Comparison of ENCODE assay signal across 25 cellular contexts in genomic region chr6:105890521-105891244, GRCh38.
DNase-seq lines count a peak whose midpoint lies in the region; ATAC-seq, FAIRE-seq and TF ChIP-seq lines count a peak whose summit lies in the region.
"Had no signal": no experiment of that assay in that cellular context is flagged by ENCODE, and none has a peak within 500 bp of the region (broad histone marks: within the 10 kb centered on the region; RNA-seq: fewer than 3 reads in every experiment).

No MANE protein-coding gene starts in this region.

- 54% methylated on average over 4 of the region's 4 CpGs for WGBS in A549 (ENCODE audit: missing lambda C conversion rate)
- WGBS in GM23248 (ENCODE audit: low coverage in 1 of 2, low lambda C conversion rate in 2 of 2, missing lambda C conversion rate in 2 of 2), 2 experiments, result 61 to 66% methylated on average over 4 of the region's 4 CpGs

- no peak overlapping the region for H3K27ac Mint-ChIP-seq in T-cell
- H3K27ac Mint-ChIP-seq: activated CD8-positive, alpha-beta memory T cell treated with anti-CD3 and anti-CD28 coated beads, Interleukin-2, amount 10 ng/mL, durations not matched to agents 7 days and 5 days; activated T-cell treated with anti-CD3 and anti-CD28 coated beads, Interleukin-2, amount 50 U/mL, for 72 hours had no signal

- intact Hi-C loops in PC-3 (cut with micrococcal nuclease), result no loop called here
- intact Hi-C loops in left ventricle myocardium inferior (cut with micrococcal nuclease), result no loop called here

- TF ChIP-seq EP300 in A549 (IDR thresholded peaks at IDR 0.05), result no peak

- H3K9me3 Mint-ChIP-seq in T-cell, result peaks cover 0 to 3% (median 0%) of the 10 kb centered on the region in 3 donors

- in situ Hi-C loops in GM23248 (cut with MboI), result no loop called here

- H2AFZ ChIP-seq in GM23248 (no peak overlapping the region), PC-3 (ENCODE audit: low read length) (no peak overlapping the region)

- FAIRE-seq in A549 (lab: Jason Lieb, UNC), result no peak
- FAIRE-seq: GM12892, pancreas had no signal

- H3K79me2 ChIP-seq in GM23248 (ENCODE audit: insufficient read depth), result no peaks in the 10 kb centered on the region
- no peaks in the 10 kb centered on the region for H3K79me2 ChIP-seq in PC-3 (ENCODE audit: low read length)

- TF ChIP-seq CTCF in A549 (IDR thresholded peaks at IDR 0.05) (no peak), PC-3 (conservative IDR thresholded peaks at IDR 0.05; ENCODE audit: low read depth, low read length) (no peak), left ventricle myocardium inferior (IDR thresholded peaks at IDR 0.05; ENCODE audit: borderline replicate concordance) (no peak)

- H3K36me3 ChIP-seq in GM23248 (ENCODE audit: low read depth) (no peaks in the 10 kb centered on the region), PC-3 (ENCODE audit: low read depth, low read length) (no peaks in the 10 kb centered on the region), left ventricle myocardium inferior (no peaks in the 10 kb centered on the region)
- H3K36me3 ChIP-seq: brain microvascular endothelial cell, pancreas, tibial artery had no signal

- H3K4me1 ChIP-seq in A549, result no peaks in the 10 kb centered on the region; the same call in 2 of the 3 replicates
- peaks cover 8% of the 10 kb centered on the region; the same call in 1 of the 2 replicates for H3K4me1 ChIP-seq in GM23248 (ENCODE audit: insufficient read depth)
- H3K4me1 ChIP-seq in PC-3 (ENCODE audit: insufficient read depth, low read length), result peaks cover 4% of the 10 kb centered on the region; the same call in 1 of the 2 replicates
- H3K4me1 ChIP-seq in left ventricle myocardium inferior, result peaks cover 8% of the 10 kb centered on the region
- H3K4me1 ChIP-seq: tibial artery had no signal

- DNase-seq in A549 (ENCODE audit: low read depth in 1 of 2, low spot score in 1 of 2) (no peak), GM23248 (peak; percentile 21), PC-3 (peak; percentile 53), epithelial cell of prostate (ENCODE audit: low read depth, low spot score) (no peak), T-cell (no peak), left ventricle myocardium inferior (no peak)
- no peak for DNase-seq in activated naive CD4-positive, alpha-beta T cell treated with Interleukin-2 at 50 U/mL for 16 hours
- DNase-seq: activated CD8-positive, alpha-beta memory T cell treated with anti-CD3 and anti-CD28 coated beads, Interleukin-2, amount 10 ng/mL, durations not matched to agents 7 days and 5 days; activated naive CD4-positive, alpha-beta T cell; activated T-cell treated with anti-CD3 and anti-CD28 coated beads, Interleukin-2, amount 50 U/mL, for 72 hours; brain microvascular endothelial cell; C1 segment of cervical spinal cord; head of caudate nucleus; NCI-H1105 treated with DMSO at 0.1 percent for 48 hours; NCI-H2029; NCI-H2227 treated with DMSO at 0.1 percent for 48 hours; NCI-H82; OCI-M1; pancreas; SIG-M5; stimulated activated CD4-positive, alpha-beta T cell treated with anti-CD3 and anti-CD28 coated beads, Interleukin-1b, Interleukin-23, amount 100 ng/mL, for 48 hours; T-helper 9 cell; tibial artery had no signal

- CTCF ChIA-PET in A549 (lab: Yijun Ruan, JAX), result interaction anchor here (0.6 kb wide), 1 partner anchor 118 kb away, joined by 3 read pairs; no protein-coding TSS in a partner anchor
- CTCF ChIA-PET in PC-3 (lab: Charles Lee), result interaction anchor here (0.5 kb wide), 1 partner anchor 30 kb away, joined by 3 read pairs; no protein-coding TSS in a partner anchor
- CTCF ChIA-PET in T-cell (lab: Charles Lee), result interaction anchor here in 1 of 2 donors (0.7 kb wide), 1 partner anchor 136 kb away, joined by 3 read pairs; no protein-coding TSS in a partner anchor

- peaks cover 20% of the 10 kb centered on the region; the same call in 2 of the 3 replicates for H3K9me3 ChIP-seq in A549
- no peaks in the 10 kb centered on the region for H3K9me3 ChIP-seq in GM23248 (ENCODE audit: low read depth)
- H3K9me3 ChIP-seq in PC-3 (ENCODE audit: low read length), result no peaks in the 10 kb centered on the region
- peaks cover 14% of the 10 kb centered on the region for H3K9me3 ChIP-seq in left ventricle myocardium inferior (replicated peaks)
- H3K9me3 ChIP-seq: pancreas, tibial artery had no signal

- ATAC-seq in A549 (no peak), PC-3 (no peak), T-cell (replicated peaks in 1 of 4) (no peak)
- ATAC-seq: activated CD8-positive, alpha-beta memory T cell treated with anti-CD3 and anti-CD28 coated beads, Interleukin-2, amount 10 ng/mL, durations not matched to agents 7 days and 5 days; activated T-cell treated with anti-CD3 and anti-CD28 coated beads, Interleukin-2, amount 50 U/mL, for 72 hours; pancreas had no signal

- BruUV-seq in PC-3 (replicated peaks; lab: Mats Ljungman, UMichigan), result no TSS peak

- H3K4me3 ChIP-seq in A549 (no peak overlapping the region), GM23248 (no peak overlapping the region), PC-3 (ENCODE audit: low read length) (no peak overlapping the region), left ventricle myocardium inferior (no peak overlapping the region)
- H3K4me3 ChIP-seq: pancreas, smooth muscle cell, tibial artery had no signal

- H3K9me2 ChIP-seq in GM23248 (ENCODE audit: insufficient read depth), result no peaks in the 10 kb centered on the region
- no peaks in the 10 kb centered on the region for H3K9me2 ChIP-seq in PC-3 (replicated peaks; ENCODE audit: low read length)

- H3K27me3 Mint-ChIP-seq in T-cell, result no peaks in the 10 kb centered on the region
- H3K27me3 Mint-ChIP-seq: activated CD8-positive, alpha-beta memory T cell treated with anti-CD3 and anti-CD28 coated beads, Interleukin-2, amount 10 ng/mL, durations not matched to agents 7 days and 5 days had no signal

- H3K27me3 ChIP-seq in GM23248 (replicated peaks; ENCODE audit: insufficient read depth) (no peaks in the 10 kb centered on the region), PC-3 (ENCODE audit: low read length) (no peaks in the 10 kb centered on the region), left ventricle myocardium inferior (ENCODE audit: low read depth) (no peaks in the 10 kb centered on the region)
- H3K27me3 ChIP-seq: brain microvascular endothelial cell, pancreas, tibial artery had no signal

- no peak for TF ChIP-seq POLR2A in A549 (IDR thresholded peaks at IDR 0.05; ENCODE audit: low read length)

- no peak overlapping the region for H3K4me3 Mint-ChIP-seq in T-cell
- H3K4me3 Mint-ChIP-seq: activated CD8-positive, alpha-beta memory T cell treated with anti-CD3 and anti-CD28 coated beads, Interleukin-2, amount 10 ng/mL, durations not matched to agents 7 days and 5 days; activated T-cell treated with anti-CD3 and anti-CD28 coated beads, Interleukin-2, amount 50 U/mL, for 72 hours had no signal

- H4K20me1 ChIP-seq in GM23248 (ENCODE audit: insufficient read depth), result no peaks in the 10 kb centered on the region
- no peaks in the 10 kb centered on the region for H4K20me1 ChIP-seq in PC-3 (ENCODE audit: low read length)

- TF ChIP-seq RAD21 in A549 (conservative IDR thresholded peaks at IDR 0.05 in 1 of 2, IDR thresholded peaks at IDR 0.05 in 1 of 2), result no peak

- H3K4me1 Mint-ChIP-seq in T-cell, result peaks cover 0 to 4% (median 2%) of the 10 kb centered on the region in 3 donors

- H3K4me2 ChIP-seq in A549, result no peak overlapping the region
- H3K4me2 ChIP-seq in GM23248 (ENCODE audit: unreplicated experiment), result no peak overlapping the region
- no peak overlapping the region for H3K4me2 ChIP-seq in PC-3 (ENCODE audit: low read length)
- H3K4me2 ChIP-seq: smooth muscle cell had no signal

- POLR2A ChIA-PET in A549 (lab: Yijun Ruan, JAX), result no interaction called here
- POLR2A ChIA-PET in PC-3 (lab: Charles Lee; ENCODE audit: unreplicated experiment), result no interaction called here
- POLR2A ChIA-PET in T-cell (lab: Charles Lee), result no interaction called here

- H3K27ac ChIP-seq in A549 (no peak overlapping the region), GM23248 (no peak overlapping the region), PC-3 (ENCODE audit: low read length) (no peak overlapping the region), epithelial cell of prostate (peak overlapping the region; percentile 45), left ventricle myocardium inferior (replicated peaks) (no peak overlapping the region)
- H3K27ac ChIP-seq: brain microvascular endothelial cell, pancreas, tibial artery had no signal

- H3F3A ChIP-seq in GM23248 (ENCODE audit: insufficient read depth) (no peaks in the 10 kb centered on the region; the same call in 1 of the 2 replicates), PC-3 (ENCODE audit: low read length, unreplicated experiment) (no peaks in the 10 kb centered on the region)

- H3K9ac ChIP-seq in GM23248 (no peak overlapping the region), PC-3 (ENCODE audit: low read length) (no peak overlapping the region)

- no peaks in the 10 kb centered on the region for H3K36me3 Mint-ChIP-seq in T-cell

TF ChIP-seq in A549, 52 proteins besides CTCF, POLR2A, EP300 and RAD21:
- TF ChIP-seq JUN (IDR thresholded peaks at IDR 0.05) (no peak), MAFK (IDR thresholded peaks at IDR 0.05; ENCODE audit: partially characterized antibody) (peak; percentile 39)
TF ChIP-seq in A549: peak in this region for 1.

Comparison
In these comparisons a context has a peak if more than half of its experiments do, and no peak if none do; other contexts are left out.
1. DNase-seq: peak in GM23248 (single experiment) and PC-3 (single experiment); none in A549 (0 of 2), epithelial cell of prostate (single experiment), activated naive CD4-positive, alpha-beta T cell treated with Interleukin-2 at 50 U/mL for 16 hours (single experiment), T-cell (0 of 34) and left ventricle myocardium inferior (single experiment).